1 cellular context compared by ENCODE assay signal in genomic region chr3:44894485-44894884, GRCh38.
TF ChIP-seq lines count a peak whose summit lies in the region.

No MANE protein-coding gene starts in this region.

TF ChIP-seq in IMR-90, 13 proteins besides CTCF, POLR2A, EP300 and RAD21 (continued from another document):
- no peak for TF ChIP-seq ELK1 (IDR thresholded peaks at IDR 0.05; ENCODE audit: borderline replicate concordance, low read depth, low read length)
- TF ChIP-seq SMC3 (IDR thresholded peaks at IDR 0.05; ENCODE audit: low read depth, low read length), result no peak
